8 cellular contexts compared by ENCODE assay signal in the genomic region with DNA sequence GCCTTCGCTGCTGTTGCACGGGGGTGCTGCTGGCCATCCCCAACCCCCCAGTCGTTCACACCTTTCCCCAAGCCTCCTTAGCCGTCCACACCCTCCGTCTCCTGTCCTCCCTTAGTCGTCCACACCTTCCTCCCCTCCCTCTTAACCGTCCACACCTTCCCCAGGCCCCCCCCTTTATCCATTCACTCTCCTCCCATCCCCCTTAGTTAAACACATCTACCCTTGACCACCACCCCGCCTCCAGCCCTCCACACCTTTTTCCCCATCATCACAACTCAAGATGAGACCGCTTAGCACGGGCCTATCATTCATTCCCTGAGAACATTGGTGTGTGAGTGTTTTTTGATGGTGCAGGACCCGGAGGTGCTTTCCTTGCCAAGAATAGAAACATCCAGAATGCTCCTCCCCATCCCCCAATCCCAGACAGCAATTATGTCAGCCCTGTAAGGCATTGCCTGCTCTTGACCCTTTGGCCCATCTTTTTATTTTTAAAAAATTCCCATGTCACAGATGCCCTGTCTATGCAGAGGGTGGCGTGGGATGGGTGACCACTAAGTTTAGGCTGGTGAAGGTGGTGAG. TPM values are rescaled to one million over a fixed set of nuclear protein-coding genes. Genes with fewer than 3 reads are reported as not detected.
DNase-seq lines count a peak whose midpoint lies in the region; ATAC-seq, FAIRE-seq and TF ChIP-seq lines count a peak whose summit lies in the region.

No MANE protein-coding gene starts in this region.

- no peaks in the 10 kb centered on the region for H3K27me3 Mint-ChIP-seq in T-helper 2 cell treated with Interferon-gamma antibody and Interleukin-4, amounts not matched to agents 5 μg/mL and 100 μg/mL, for 36 hours (ENCODE audit: low read depth)

- intact Hi-C loops in pancreas (cut with DNase I), result no loop called here

- H3K4me1 ChIP-seq in pancreas, result peaks cover 4 to 7% (median 6%) of the 10 kb centered on the region in 3 donors

- peaks cover 17% of the 10 kb centered on the region for H3K36me3 Mint-ChIP-seq in T-helper 2 cell treated with Interferon-gamma antibody and Interleukin-4, amounts not matched to agents 5 μg/mL and 100 μg/mL, for 36 hours (ENCODE audit: low read depth)

- H3K36me3 ChIP-seq in pancreas, result no peaks in the 10 kb centered on the region

- ATAC-seq in pancreas (peak in 2 of 4 donors; percentile 19 to 29), HG03571 (IDR thresholded peaks at IDR 0.05; ENCODE audit: unreplicated experiment) (no peak)

- H3K4me3 Mint-ChIP-seq in T-helper 2 cell treated with Interferon-gamma antibody and Interleukin-4, amounts not matched to agents 5 μg/mL and 100 μg/mL, for 36 hours, result peak overlapping the region; percentile 80

- H3K9me3 ChIP-seq in pancreas, result no peaks in the 10 kb centered on the region

- no peaks in the 10 kb centered on the region for H3K27me3 ChIP-seq in pancreas

- FAIRE-seq in pancreas (lab: Jason Lieb, UNC), result no peak

- no peaks in the 10 kb centered on the region for H3K9me3 Mint-ChIP-seq in T-helper 2 cell treated with Interferon-gamma antibody and Interleukin-4, amounts not matched to agents 5 μg/mL and 100 μg/mL, for 36 hours

- peaks cover 36% of the 10 kb centered on the region for H3K4me1 Mint-ChIP-seq in T-helper 2 cell treated with Interferon-gamma antibody and Interleukin-4, amounts not matched to agents 5 μg/mL and 100 μg/mL, for 36 hours (ENCODE audit: low read depth)

- H3K27ac Mint-ChIP-seq in T-helper 2 cell treated with Interferon-gamma antibody and Interleukin-4, amounts not matched to agents 5 μg/mL and 100 μg/mL, for 36 hours, result peak overlapping the region; percentile 53

- TF ChIP-seq CTCF in fibroblast of pulmonary artery (IDR thresholded peaks at IDR 0.05; ENCODE audit: low read length, missing control alignments), result no peak
- TF ChIP-seq CTCF in pancreas (IDR thresholded peaks at IDR 0.05), result no peak

- DNase-seq in NCI-H748 (lab: John Stamatoyannopoulos, UW; ENCODE audit: unreplicated experiment) (peak; percentile 18), NCI-H748 treated with DMSO at 0.1 percent for 48 hours (lab: John Stamatoyannopoulos, UW) (no peak), fibroblast of pulmonary artery (ENCODE audit: low read depth) (no peak), pancreas (peak in 3 of 6 donors; percentile 13 to 39 (median 27)), NCI-H2107 (lab: John Stamatoyannopoulos, UW) (no peak), NCI-H1436 (lab: John Stamatoyannopoulos, UW) (no peak)
- DNase-seq in T-helper 2 cell treated with Interferon-gamma antibody and Interleukin-4, amounts not matched to agents 5 μg/mL and 100 μg/mL, for 36 hours (ENCODE audit: low spot score), result peak; percentile 8

- 8 to 10% methylated on average over 11 to 12 of the region's 12 CpGs for WGBS in pancreas, 2 donors

- peak overlapping the region; percentile 13 to 98 (median 50) for H3K27ac ChIP-seq in pancreas

- H3K4me3 ChIP-seq in fibroblast of pulmonary artery (replicated peaks; ENCODE audit: low read depth, low read length) (peak overlapping the region; percentile 76), pancreas (peak overlapping the region; percentile 80 to 92 (median 82))

RNA-seq across cellular contexts. Expression of gene TENT4B, which starts 1.4 kb away (rescaled TPM):
- total RNA-seq in pancreas, result 1 to 10 TPM; 4.3 to 7.2 (median 5.8) TPM
- 1 to 10 TPM; 1.9 to 4.8 TPM for polyA plus RNA-seq in pancreas

Comparison
In these comparisons a context has a peak if more than half of its experiments do, and no peak if none do; other contexts are left out.
1. DNase-seq: peak in NCI-H748 (single experiment) and T-helper 2 cell treated with Interferon-gamma antibody and Interleukin-4, amounts not matched to agents 5 μg/mL and 100 μg/mL, for 36 hours (single experiment); none in NCI-H748 treated with DMSO at 0.1 percent for 48 hours (single experiment), fibroblast of pulmonary artery (single experiment), NCI-H2107 (single experiment) and NCI-H1436 (single experiment).